11 cellular contexts compared by ENCODE assay signal in genomic region chr3:65020780-65021179, GRCh38.
"Had no signal": no experiment of that assay in that cellular context is flagged by ENCODE, and none has a peak within 500 bp of the region (broad histone marks: within the 10 kb centered on the region; RNA-seq: fewer than 3 reads in every experiment).

No MANE protein-coding gene starts in this region.

- H3K4me3 ChIP-seq: thoracic aorta had no signal

- H3K4me1 ChIP-seq: parathyroid adenoma had no signal

- H2AFZ ChIP-seq: parathyroid adenoma had no signal

- H3K9me3 ChIP-seq: thoracic aorta had no signal

- H3K4me3 Mint-ChIP-seq: activated naive CD8-positive, alpha-beta T cell treated with anti-CD3 and anti-CD28 coated beads, Interleukin-2, amount 10 ng/mL, durations not matched to agents 7 days and 5 days; memory B cell; stimulated activated effector memory CD8-positive, alpha-beta T cell treated with anti-CD3 and anti-CD28 coated beads, Interleukin-12 subunit alpha, Interleukin-12 subunit beta, amount 100 ng/mL, for 72 hours had no signal

- H3K36me3 ChIP-seq: thoracic aorta had no signal

- H3K27ac ChIP-seq: parathyroid adenoma, thoracic aorta had no signal

- H3K27ac Mint-ChIP-seq: activated naive CD8-positive, alpha-beta T cell treated with anti-CD3 and anti-CD28 coated beads, Interleukin-2, amount 10 ng/mL, durations not matched to agents 7 days and 5 days; memory B cell; stimulated activated effector memory CD8-positive, alpha-beta T cell treated with anti-CD3 and anti-CD28 coated beads, Interleukin-12 subunit alpha, Interleukin-12 subunit beta, amount 100 ng/mL, for 72 hours had no signal

- H3K27me3 Mint-ChIP-seq: activated naive CD8-positive, alpha-beta T cell treated with anti-CD3 and anti-CD28 coated beads, Interleukin-2, amount 10 ng/mL, durations not matched to agents 7 days and 5 days; memory B cell had no signal

- DNase-seq: activated CD4-positive, CD25-positive, alpha-beta regulatory T cell treated with anti-CD3 and anti-CD28 coated beads, Interleukin-2, amount 50 U/mL, for 72 hours; activated naive CD4-positive, alpha-beta T cell; activated naive CD8-positive, alpha-beta T cell treated with anti-CD3 and anti-CD28 coated beads, Interleukin-2, amount 10 ng/mL, durations not matched to agents 7 days and 5 days; hippocampal formation; kidney; left ventricle myocardium superior had no signal

- H3K9me3 Mint-ChIP-seq: activated naive CD8-positive, alpha-beta T cell treated with anti-CD3 and anti-CD28 coated beads, Interleukin-2, amount 10 ng/mL, durations not matched to agents 7 days and 5 days had no signal

- H3K36me3 Mint-ChIP-seq: memory B cell; stimulated activated effector memory CD8-positive, alpha-beta T cell treated with anti-CD3 and anti-CD28 coated beads, Interleukin-12 subunit alpha, Interleukin-12 subunit beta, amount 100 ng/mL, for 72 hours had no signal

- H3K9ac ChIP-seq: parathyroid adenoma had no signal

- H3K4me1 Mint-ChIP-seq: activated naive CD8-positive, alpha-beta T cell treated with anti-CD3 and anti-CD28 coated beads, Interleukin-2, amount 10 ng/mL, durations not matched to agents 7 days and 5 days; memory B cell; stimulated activated effector memory CD8-positive, alpha-beta T cell treated with anti-CD3 and anti-CD28 coated beads, Interleukin-12 subunit alpha, Interleukin-12 subunit beta, amount 100 ng/mL, for 72 hours had no signal

- H3K79me2 ChIP-seq: parathyroid adenoma had no signal

- ATAC-seq: esophagus mucosa; stimulated activated effector memory CD8-positive, alpha-beta T cell treated with anti-CD3 and anti-CD28 coated beads, Interleukin-12 subunit alpha, Interleukin-12 subunit beta, amount 100 ng/mL, for 72 hours had no signal
